8 cellular contexts compared by ENCODE assay signal in genomic region chr9:35658144-35658893, GRCh38. TPM values are rescaled to one million over a fixed set of nuclear protein-coding genes. Genes with fewer than 3 reads are reported as not detected.
A peak's percentile ranks its signal among the peaks of the same experiment; 100 is the strongest.
DNase-seq lines count a peak whose midpoint lies in the region; ATAC-seq, FAIRE-seq and TF ChIP-seq lines count a peak whose summit lies in the region.

TSS of gene CCDC107 (plus strand) at chr9:35658292. CDS start at chr9:35658380, 88 bp downstream.

- 1% methylated on average over 54 to 65 of the region's 65 CpGs for WGBS in adipose tissue, 3 donors
- 0 to 1% (median 0%) methylated on average over 17 to 65 of the region's 65 CpGs for WGBS in heart left ventricle, 4 donors

- no peaks in the 10 kb centered on the region for H3K27me3 ChIP-seq in heart left ventricle

- TF ChIP-seq CTCF in heart left ventricle (IDR thresholded peaks at IDR 0.05) (peak; percentile 40 to 78 (median 60)), progenitor cell of endocrine pancreas (IDR thresholded peaks at IDR 0.05; ENCODE audit: unreplicated experiment) (peak; percentile 93)

- peak; percentile 97 for FAIRE-seq in GM12891 (lab: Jason Lieb, UNC)

- peaks cover 0 to 22% (median 16%) of the 10 kb centered on the region in 9 donors for H3K36me3 ChIP-seq in heart left ventricle

- ATAC-seq in HG02678 (IDR thresholded peaks at IDR 0.05; ENCODE audit: unreplicated experiment), result peak; percentile 71
- peak; percentile 68 to 80 (median 78) for ATAC-seq in heart left ventricle

- H3K9me3 Mint-ChIP-seq in progenitor cell of endocrine pancreas (ENCODE audit: low read depth), result no peaks in the 10 kb centered on the region

- H3K27ac ChIP-seq in adipose tissue (ENCODE audit: low read depth, low read length), result peak within 1 kb of the TSS; percentile 82
- peak within 1 kb of the TSS; percentile 93 to 100 (median 97) for H3K27ac ChIP-seq in heart left ventricle

- peak; percentile 88 for DNase-seq in GM12891 (ENCODE audit: insufficient read length, low spot score)
- DNase-seq in NCI-H1105 treated with DMSO at 0.1 percent for 48 hours (lab: John Stamatoyannopoulos, UW), result peak; percentile 81
- DNase-seq in T-helper 1 cell, result peak; percentile 74 to 85 (median 79)
- peak; percentile 86 to 93 (median 90) for DNase-seq in heart left ventricle
- DNase-seq in progenitor cell of endocrine pancreas (ENCODE audit: low spot score, unreplicated experiment), result peak; percentile 85
- DNase-seq in ureter (ENCODE audit: low spot score), result peak; percentile 84

- intact Hi-C loops in heart left ventricle (cut with DNase I), result loop anchor here in 9 of 10 donors (1.0 to 10.0 kb wide), 16 partner anchors 30 to 226 kb away; partner anchors contain the start of genes CREB3 (in 2 of the 9), FAM221B (in 2 of the 9), GBA2 (in 2 of the 9) and RGP1 (in 2 of the 9)

- H3K4me1 ChIP-seq in heart left ventricle, result peaks cover 0 to 53% (median 30%) of the 10 kb centered on the region in 12 donors

- peaks cover 13% of the 10 kb centered on the region for H3K4me1 Mint-ChIP-seq in progenitor cell of endocrine pancreas (ENCODE audit: low read depth)

- peak within 1 kb of the TSS; percentile 72 to 98 (median 88) for H3K4me3 ChIP-seq in heart left ventricle

- H3K27me3 Mint-ChIP-seq in progenitor cell of endocrine pancreas, result peaks cover 6% of the 10 kb centered on the region

- H3K9me3 ChIP-seq in heart left ventricle, result no peaks in the 10 kb centered on the region

- H3K36me3 Mint-ChIP-seq in progenitor cell of endocrine pancreas (ENCODE audit: insufficient read depth), result peaks cover 9% of the 10 kb centered on the region

- TF ChIP-seq POLR2A in GM12891 (IDR thresholded peaks at IDR 0.05; ENCODE audit: low read depth, low read length) (peak; percentile 75), heart left ventricle (IDR thresholded peaks at IDR 0.05) (peak; percentile 91 to 97)

- peak within 1 kb of the TSS; percentile 85 for H3K4me3 Mint-ChIP-seq in progenitor cell of endocrine pancreas (ENCODE audit: low read depth)

- peak within 1 kb of the TSS; percentile 100 for H3K27ac Mint-ChIP-seq in progenitor cell of endocrine pancreas

TF ChIP-seq in GM12891, 5 proteins besides CTCF, POLR2A, EP300 and RAD21:
- peak; percentile 94 for TF ChIP-seq POU2F2 (IDR thresholded peaks at IDR 0.05; ENCODE audit: low read depth, low read length)
- no peak for TF ChIP-seq PAX5 (IDR thresholded peaks at IDR 0.05; ENCODE audit: insufficient read depth, low read length, severe bottlenecking)
- no peak for TF ChIP-seq POLR2AphosphoS5 (IDR thresholded peaks at IDR 0.05; ENCODE audit: low read depth, low read length)
- TF ChIP-seq TAF1 (IDR thresholded peaks at IDR 0.05; ENCODE audit: low read depth, low read length), result 0 out of 2 replicates have a peak, but pooled peaks have one; percentile 25

RNA-seq across cellular contexts. Expression of gene CCDC107, which starts in this region (rescaled TPM):
- 14.3 TPM for polyA plus RNA-seq in GM12891 (2012; ENCODE audit: low read depth, missing spikeins)
- polyA plus RNA-seq in adipose tissue (100 to 1,000 TPM in 1 of 3 donors, 10 to 100 TPM in 2; 35.5 to 121 (median 54.4) TPM), heart left ventricle (100 to 1,000 TPM in 1 of 2 donors, 10 to 100 TPM in 1; 70.1 to 116 TPM)
- total RNA-seq in heart left ventricle (10 to 100 TPM; 35.5 to 78.5 (median 43.8) TPM), progenitor cell of endocrine pancreas (17.2 and 18.8 TPM in 2 replicates), ureter (22.4 TPM)

Comparison
In these comparisons a context has a peak if more than half of its experiments do, and no peak if none do; other contexts are left out.
1. Peak in every context shown above with its lines: DNase-seq, ATAC-seq, H3K4me3 ChIP-seq and H3K27ac ChIP-seq.